In genomic region chr2:11094021-11094810, GRCh38 we compare ENCODE assay signal across 22 cellular contexts.
"Had no signal": no experiment of that assay in that cellular context is flagged by ENCODE, and none has a peak within 500 bp of the region (broad histone marks: within the 10 kb centered on the region; RNA-seq: fewer than 3 reads in every experiment).

No MANE protein-coding gene starts in this region.

- H3K36me3 ChIP-seq: adrenal gland, MG63 had no signal

- H3K27ac ChIP-seq: adrenal gland had no signal

- H3K4me1 ChIP-seq: adrenal gland had no signal

- DNase-seq: activated B cell treated with CpG ODN at 0.5 μM for 24 hours; activated CD4-positive, alpha-beta T cell treated with anti-CD3 and anti-CD28 coated beads for 1 hour; activated CD4-positive, alpha-beta T cell treated with anti-CD3 and anti-CD28 coated beads, Interleukin-2, amount 10 ng/mL, durations not matched to agents 24 days and 14 days; activated CD4-positive, alpha-beta T cell treated with anti-CD3 and anti-CD28 coated beads, Interleukin-2, amount 50 U/mL, for 48 hours; activated naive CD4-positive, alpha-beta T cell treated with anti-CD3 and anti-CD28 coated beads, Interleukin-2, amount 50 U/mL, for 16 hours; activated naive CD8-positive, alpha-beta T cell treated with anti-CD3 and anti-CD28 coated beads, Interleukin-2, amount 10 ng/mL, durations not matched to agents 7 days and 5 days; activated T-cell treated with anti-CD3 and anti-CD28 coated beads for 4 hours; activated T-cell treated with anti-CD3 and anti-CD28 coated beads, Interleukin-2, amount 50 U/mL, for 48 hours; anterior cingulate cortex; MG63; NCI-H1092 treated with DMSO at 0.1 percent for 48 hours; NCI-H1417 treated with DMSO at 0.1 percent for 48 hours; NCI-H1694 treated with DMSO at 0.1 percent for 48 hours; NCI-H2029 treated with DMSO at 0.1 percent for 48 hours; NCI-H345; NCI-H510A; NCI-H526 treated with DMSO at 0.1 percent for 48 hours; NCI-H82; SIG-M5; T-helper 2 cell; T1000 had no signal

- H3K9me3 ChIP-seq: adrenal gland, MG63 had no signal

- H3K4me3 ChIP-seq: adrenal gland, MG63 had no signal

- H3K27me3 ChIP-seq: adrenal gland, MG63 had no signal
